Comparison of ENCODE assay signal across 1 cellular context in genomic region chr5:132267166-132267739, GRCh38.
TF ChIP-seq lines count a peak whose summit lies in the region.

No MANE protein-coding gene starts in this region.

TF ChIP-seq in GM12878, 131 proteins besides CTCF, POLR2A, EP300 and RAD21:
- TF ChIP-seq MEF2B (IDR thresholded peaks at IDR 0.05; ENCODE audit: partially characterized antibody, poor library complexity, severe bottlenecking) (no peak), NFYA (IDR thresholded peaks at IDR 0.05; ENCODE audit: borderline replicate concordance, low read depth, low read length) (no peak), BACH1 (IDR thresholded peaks at IDR 0.05; ENCODE audit: borderline replicate concordance) (no peak), SMAD1 (IDR thresholded peaks at IDR 0.05; ENCODE audit: low read depth, partially characterized antibody) (no peak), SUZ12 (IDR thresholded peaks at IDR 0.05; ENCODE audit: unreplicated experiment) (no peak), SREBF1 (IDR thresholded peaks at IDR 0.05; ENCODE audit: low read length) (no peak), ZBTB4 (CRISPR knock-in tag; IDR thresholded peaks at IDR 0.05) (no peak), MYB (IDR thresholded peaks at IDR 0.05; ENCODE audit: borderline replicate concordance, low read depth, low read length) (no peak), JUND (IDR thresholded peaks at IDR 0.05; ENCODE audit: low read depth, low read length) (no peak), ESRRA (IDR thresholded peaks at IDR 0.05; ENCODE audit: low read length) (no peak), RAD51 (IDR thresholded peaks at IDR 0.05) (0 out of 2 replicates have a peak, but pooled peaks have one; percentile 13), YBX1 (IDR thresholded peaks at IDR 0.05) (no peak), NBN (IDR thresholded peaks at IDR 0.05) (no peak), HDGF (IDR thresholded peaks at IDR 0.05) (0 out of 2 replicates have a peak, but pooled peaks have one; percentile 27), SMC3 (IDR thresholded peaks at IDR 0.05; ENCODE audit: borderline replicate concordance, low read length) (no peak)
